ENCODE assay signal across 8 cellular contexts in the genomic region with DNA sequence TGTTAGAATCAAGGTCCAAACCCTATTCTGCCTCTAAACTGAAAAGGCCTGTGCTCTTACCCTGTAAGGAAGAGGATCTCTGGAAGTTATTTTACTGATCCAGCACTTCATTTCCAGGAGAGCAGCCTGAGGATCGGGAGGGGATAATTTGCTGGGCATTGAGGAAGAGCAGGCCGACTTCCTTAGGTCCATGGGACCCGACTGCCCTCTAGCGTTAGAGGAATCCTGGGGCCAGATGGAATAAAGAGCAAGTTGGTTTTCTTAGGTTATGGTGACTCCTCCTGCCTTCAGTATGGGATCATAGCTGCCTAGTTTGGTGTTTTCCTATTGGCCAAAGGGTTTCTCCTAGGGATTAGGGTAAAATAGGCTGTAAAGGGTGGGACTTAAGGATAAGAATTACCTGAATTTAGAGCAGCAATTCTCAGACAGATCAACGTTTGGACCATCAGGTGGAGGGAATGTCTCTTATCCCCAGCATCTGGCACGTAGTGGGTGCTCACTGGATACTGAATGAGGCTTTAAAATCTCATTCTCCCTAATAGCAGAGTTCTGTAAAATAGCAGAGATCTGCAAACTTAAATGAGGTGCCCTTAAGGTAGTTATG. TPM values are rescaled to one million over a fixed set of nuclear protein-coding genes. Genes with fewer than 3 reads are reported as not detected.
DNase-seq lines count a peak whose midpoint lies in the region; ATAC-seq and TF ChIP-seq lines count a peak whose summit lies in the region.

No MANE protein-coding gene starts in this region.

- 18 to 26% methylated on average over 6 of the region's 6 CpGs for WGBS in sigmoid colon, 2 donors

- peak; percentile 83 for TF ChIP-seq CTCF in CD14-positive monocyte (IDR thresholded peaks at IDR 0.05)
- TF ChIP-seq CTCF in brain microvascular endothelial cell (IDR thresholded peaks at IDR 0.05; ENCODE audit: low read depth, low read length, missing control alignments): peak; percentile 98
- peak; percentile 83 to 97 (median 92) for TF ChIP-seq CTCF in sigmoid colon (IDR thresholded peaks at IDR 0.05)

- no peaks in the 10 kb centered on the region for H3K4me1 Mint-ChIP-seq in CD14-positive monocyte

- H3K4me1 ChIP-seq in sigmoid colon: peaks cover 0 to 45% (median 39%) of the 10 kb centered on the region in 4 donors

- H3K27me3 ChIP-seq in brain microvascular endothelial cell (replicated peaks) (no peaks in the 10 kb centered on the region), sigmoid colon (no peaks in the 10 kb centered on the region)

- peaks cover 2 to 5% (median 5%) of the 10 kb centered on the region in 3 donors for H3K27me3 Mint-ChIP-seq in CD14-positive monocyte (ENCODE audit: low read depth in 3 of 3)

- ATAC-seq in GM21619 (IDR thresholded peaks at IDR 0.05; ENCODE audit: unreplicated experiment) (peak; percentile 60), GM19035 (IDR thresholded peaks at IDR 0.05; ENCODE audit: unreplicated experiment) (no peak)

- H3K27ac Mint-ChIP-seq in CD14-positive monocyte: no peak overlapping the region

- no peak for TF ChIP-seq EP300 in sigmoid colon (IDR thresholded peaks at IDR 0.05)

- H3K27ac ChIP-seq in brain microvascular endothelial cell (no peak overlapping the region), sigmoid colon (peak overlapping the region; percentile 52 to 95 (median 86))

- H3K36me3 Mint-ChIP-seq in CD14-positive monocyte: peaks cover 7 to 12% of the 10 kb centered on the region in 2 donors

- no peaks in the 10 kb centered on the region for H3K9me3 ChIP-seq in sigmoid colon

- no peak for TF ChIP-seq POLR2A in sigmoid colon (IDR thresholded peaks at IDR 0.05)

- in situ Hi-C loops in brain microvascular endothelial cell (cut with HindIII; ENCODE audit: low pct_ligation_motif_present, low sequenced_read_pairs): no loop called here

- no peak overlapping the region for H3K4me3 Mint-ChIP-seq in CD14-positive monocyte

- intact Hi-C loops in CD14-positive monocyte (cut with micrococcal nuclease): loop anchor here (1.0 to 5.0 kb wide), 2 partner anchors 169 to 171 kb away; no protein-coding TSS in a partner anchor
- intact Hi-C loops in sigmoid colon (cut with DNase I): loop anchor here (1.0 to 2.0 kb wide), 3 partner anchors 40 to 227 kb away; partner anchors contain the start of gene SORBS1

- peak; percentile 47 for DNase-seq in CD14-positive monocyte (ENCODE audit: low spot score)
- peak; percentile 6 for DNase-seq in NCI-H187 treated with DMSO at 0.1 percent for 48 hours (lab: John Stamatoyannopoulos, UW)
- peak in 3 of 5 experiments; percentile 1 to 50 (median 8) for DNase-seq in T-helper 2 cell
- DNase-seq in brain microvascular endothelial cell: peak; percentile 75
- DNase-seq in iPS DF 4.7 (ENCODE audit: extremely low read depth, low spot score): peak; percentile 95
- DNase-seq in sigmoid colon: peak; percentile 92

- H3K9me3 Mint-ChIP-seq in CD14-positive monocyte: no peaks in the 10 kb centered on the region

- no peak overlapping the region for H3K4me3 ChIP-seq in brain microvascular endothelial cell (ENCODE audit: low read depth, low read length)
- H3K4me3 ChIP-seq in sigmoid colon: no peak overlapping the region

- H3K36me3 ChIP-seq in brain microvascular endothelial cell (replicated peaks) (peaks cover 13% of the 10 kb centered on the region), sigmoid colon (no peaks in the 10 kb centered on the region)

RNA-seq across cellular contexts. Expression of gene SORBS1, which starts 40.0 kb away (rescaled TPM):
- polyA plus RNA-seq in CD14-positive monocyte (under 1 TPM in 1 of 2 donors, not detected in 1; 0.15 TPM), sigmoid colon (10 to 100 TPM in 2 of 3 donors, 1 to 10 TPM in 1; 8.1 to 56.2 (median 19.2) TPM)
- 1,000 to 10,000 TPM in 2 of 4 donors, 100 to 1,000 TPM in 2; 664 to 1,403 (median 979) TPM for total RNA-seq in sigmoid colon

RNA-seq across cellular contexts. Expression of gene ALDH18A1, which starts 55.3 kb away (rescaled TPM):
- polyA plus RNA-seq in CD14-positive monocyte (1 to 10 TPM; 2.6 TPM), sigmoid colon (10 to 100 TPM; 24.6 to 42.1 (median 26.8) TPM)
- total RNA-seq in sigmoid colon: 10 to 100 TPM; 17.1 to 25.1 (median 20.4) TPM

Comparison
In these comparisons a context has a peak if more than half of its experiments do, and no peak if none do; other contexts are left out.
1. DNase-seq: peak in every context shown above with its lines; median percentile 95 in iPS DF 4.7; 92 in sigmoid colon; 75 in brain microvascular endothelial cell; 47 in CD14-positive monocyte; 8 in T-helper 2 cell; 6 in NCI-H187 treated with DMSO at 0.1 percent for 48 hours.
2. RNA of gene SORBS1, which starts 40.0 kb away (polyA plus RNA-seq): 8.1 to 56.2 TPM in sigmoid colon; 0.15 TPM in CD14-positive monocyte; every median in the first group is over 4 times any median in the second.
3. RNA of gene ALDH18A1, which starts 55.3 kb away (polyA plus RNA-seq): 24.6 to 42.1 TPM in sigmoid colon; 2.6 TPM in CD14-positive monocyte; every median in the first group is over 4 times any median in the second.
4. Peak in every context shown above with its lines, with median percentiles within 50 percentile points of each other: CTCF ChIP-seq.